Comparison of ENCODE assay signal across 31 cellular contexts in the genomic region with DNA sequence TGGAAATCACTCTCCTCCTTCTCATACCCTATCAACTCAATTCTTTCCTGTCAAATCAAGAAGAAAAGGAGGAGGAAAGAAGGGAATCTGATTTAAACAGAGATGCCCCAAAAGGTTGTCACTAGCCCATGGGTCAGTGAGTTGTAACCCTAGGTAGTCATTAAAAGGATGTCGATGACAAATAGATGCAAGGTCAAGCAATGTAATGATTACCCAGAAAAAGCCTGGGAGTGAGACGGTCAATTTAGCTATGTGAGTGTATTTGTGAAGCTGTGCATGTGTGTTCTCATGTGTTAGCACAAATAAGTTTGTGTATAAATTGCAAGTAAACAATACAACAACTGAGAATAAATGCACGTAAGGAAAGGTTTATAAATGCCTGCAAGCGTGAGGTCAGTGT.
"Had no signal": no experiment of that assay in that cellular context is flagged by ENCODE, and none has a peak within 500 bp of the region (broad histone marks: within the 10 kb centered on the region; RNA-seq: fewer than 3 reads in every experiment).

No MANE protein-coding gene starts in this region.

- H3K36me3 ChIP-seq: adrenal gland, breast epithelium, cardiac muscle cell, colonic mucosa, esophagus squamous epithelium, gastroesophageal sphincter, heart right ventricle, WERI-Rb-1 had no signal

- H3K4me1 ChIP-seq: adrenal gland, breast epithelium, colonic mucosa, esophagus squamous epithelium, gastroesophageal sphincter, heart right ventricle had no signal

- H3K9me3 ChIP-seq: colonic mucosa had no signal

- H3K4me3 ChIP-seq: adrenal gland, breast epithelium, cardiac muscle cell, colonic mucosa, dorsolateral prefrontal cortex, esophagus squamous epithelium, gastroesophageal sphincter, heart right ventricle had no signal

- H3K27ac ChIP-seq: adrenal gland, breast epithelium, cardiac muscle cell, colonic mucosa, dorsolateral prefrontal cortex, epithelial cell of prostate, esophagus squamous epithelium, gastroesophageal sphincter, heart right ventricle, WERI-Rb-1 had no signal

- DNase-seq: activated B cell treated with CpG ODN at 0.5 μM for 24 hours; activated CD4-positive, alpha-beta memory T cell treated with anti-CD3 and anti-CD28 coated beads for 36 hours; activated CD4-positive, alpha-beta T cell treated with anti-CD3 and anti-CD28 coated beads for 48 hours; activated CD8-positive, alpha-beta memory T cell treated with anti-CD3 and anti-CD28 coated beads, Interleukin-2, amount 10 ng/mL, durations not matched to agents 7 days and 5 days; activated CD8-positive, alpha-beta memory T cell treated with anti-CD3 and anti-CD28 coated beads, Interleukin-2, amount 50 U/mL, for 4 hours; activated CD8-positive, alpha-beta T cell treated with anti-CD3 and anti-CD28 coated beads, Interleukin-2, amount 10 ng/mL, durations not matched to agents 7 days and 5 days; activated effector memory CD4-positive, alpha-beta T cell treated with anti-CD3 and anti-CD28 coated beads, Interleukin-2, amount 50 U/mL, for 16 hours; activated naive CD4-positive, alpha-beta T cell treated with anti-CD3 and anti-CD28 coated beads for 36 hours; activated naive CD8-positive, alpha-beta T cell treated with anti-CD3 and anti-CD28 coated beads for 36 hours; activated naive CD8-positive, alpha-beta T cell treated with anti-CD3 and anti-CD28 coated beads, Interleukin-2, amount 50 U/mL, for 24 hours; activated T-cell treated with anti-CD3 and anti-CD28 coated beads, Interleukin-2, amount 50 U/mL, for 1 hour; activated T-cell treated with anti-CD3 and anti-CD28 coated beads, Interleukin-2, amount 50 U/mL, for 48 hours; adrenal gland; amygdala; aorta; central memory CD4-positive, alpha-beta T cell; cerebellar nuclear complex; colonic mucosa; dorsolateral prefrontal cortex; effector memory CD8-positive, alpha-beta T cell; esophagus squamous epithelium; heart right ventricle; T-helper 1 cell; T-helper 17 cell; T1000; WERI-Rb-1 had no signal

- H3K27me3 ChIP-seq: adrenal gland, breast epithelium, cardiac muscle cell, colonic mucosa, dorsolateral prefrontal cortex, esophagus squamous epithelium, gastroesophageal sphincter, heart right ventricle had no signal

- ATAC-seq: activated CD4-positive, CD25-positive, alpha-beta regulatory T cell treated with anti-CD3 and anti-CD28 coated beads, Interleukin-2, amount 50 U/mL, for 24 hours; activated CD8-positive, alpha-beta memory T cell treated with anti-CD3 and anti-CD28 coated beads, Interleukin-2, amount 10 ng/mL, durations not matched to agents 7 days and 5 days; activated CD8-positive, alpha-beta T cell treated with anti-CD3 and anti-CD28 coated beads, Interleukin-2, amount 10 ng/mL, durations not matched to agents 7 days and 5 days; activated naive CD8-positive, alpha-beta T cell treated with anti-CD3 and anti-CD28 coated beads, Interleukin-2, amount 50 U/mL, for 24 hours; effector memory CD8-positive, alpha-beta T cell; gastroesophageal sphincter; heart right ventricle; T-helper 17 cell had no signal
